9 cellular contexts compared by ENCODE assay signal in the genomic region with DNA sequence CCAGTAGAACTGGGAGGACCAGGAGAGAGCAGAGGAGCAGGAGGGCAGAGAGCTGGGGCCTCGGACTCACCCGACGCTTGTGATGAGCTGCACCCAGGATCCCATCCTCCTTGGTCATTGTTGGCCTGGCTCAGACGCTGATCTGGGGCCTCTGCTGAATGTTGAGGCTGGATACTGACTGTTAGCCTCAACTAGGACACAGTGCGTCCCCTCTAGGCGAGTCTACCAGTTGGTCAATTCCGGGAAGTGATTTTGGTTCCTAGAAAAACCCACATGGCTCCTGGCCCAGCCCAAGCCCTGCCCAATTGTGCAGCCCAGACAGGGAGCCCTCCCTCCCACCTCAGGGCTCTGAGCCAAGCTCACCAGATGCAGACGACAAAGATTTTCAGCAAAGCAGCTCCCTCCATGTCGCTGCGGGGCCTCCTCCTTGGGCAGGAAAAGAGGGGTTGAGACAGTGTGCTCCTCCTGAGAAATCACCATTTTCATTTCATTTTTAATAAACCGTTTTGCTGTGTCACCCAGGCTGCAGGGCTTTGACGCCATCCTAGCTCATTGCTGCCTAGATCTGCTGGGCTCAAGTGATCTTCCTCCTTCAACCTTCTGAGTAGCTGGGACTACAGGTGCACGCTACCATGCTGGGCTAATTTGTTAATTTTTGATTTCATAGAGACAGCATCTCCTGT. TPM values are rescaled to one million over a fixed set of nuclear protein-coding genes. Genes with fewer than 3 reads are reported as not detected.
DNase-seq lines count a peak whose midpoint lies in the region; ATAC-seq and TF ChIP-seq lines count a peak whose summit lies in the region.
"Had no signal": no experiment of that assay in that cellular context is flagged by ENCODE, and none has a peak within 500 bp of the region (broad histone marks: within the 10 kb centered on the region; RNA-seq: fewer than 3 reads in every experiment).

A gene with protein sequence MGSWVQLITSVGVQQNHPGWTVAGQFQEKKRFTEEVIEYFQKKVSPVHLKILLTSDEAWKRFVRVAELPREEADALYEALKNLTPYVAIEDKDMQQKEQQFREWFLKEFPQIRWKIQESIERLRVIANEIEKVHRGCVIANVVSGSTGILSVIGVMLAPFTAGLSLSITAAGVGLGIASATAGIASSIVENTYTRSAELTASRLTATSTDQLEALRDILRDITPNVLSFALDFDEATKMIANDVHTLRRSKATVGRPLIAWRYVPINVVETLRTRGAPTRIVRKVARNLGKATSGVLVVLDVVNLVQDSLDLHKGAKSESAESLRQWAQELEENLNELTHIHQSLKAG (minus strand): TSS at position 180 of the 683 bp plus-strand sequence. CDS start 75 bp downstream, at position 105.

- TF ChIP-seq CTCF in colonic mucosa (IDR thresholded peaks at IDR 0.05) (no peak), upper lobe of left lung (IDR thresholded peaks at IDR 0.05) (no peak)

- TF ChIP-seq EP300 in upper lobe of left lung (IDR thresholded peaks at IDR 0.05), result no peak

- DNase-seq in activated CD8-positive, alpha-beta memory T cell treated with anti-CD3 and anti-CD28 coated beads for 24 hours, result peak; percentile 40
- no peak for DNase-seq in activated CD8-positive, alpha-beta memory T cell treated with anti-CD3 and anti-CD28 coated beads, Interleukin-2, amount 50 U/mL, for 4 hours
- DNase-seq in colonic mucosa, result peak; percentile 73
- DNase-seq in mesenchymal stem cell, result no peak
- peak; percentile 11 to 66 for DNase-seq in upper lobe of left lung
- no peak for DNase-seq in activated T-cell treated with anti-CD3 and anti-CD28 coated beads, Interleukin-2, amount 50 U/mL, for 24 hours
- no peak for DNase-seq in putamen (ENCODE audit: low spot score)

- no peak within 1 kb of the TSS for H2BK5ac ChIP-seq in mesenchymal stem cell (ENCODE audit: low read depth, low read length, poor library complexity, severe bottlenecking)

- intact Hi-C loops in colonic mucosa (cut with DNase I), result no loop called here

- TF ChIP-seq POLR2A in upper lobe of left lung (IDR thresholded peaks at IDR 0.05), result peak in 1 of 4 donors; percentile 42

- no peak within 1 kb of the TSS for H2BK120ac ChIP-seq in mesenchymal stem cell (ENCODE audit: low read depth, low read length)

- peaks cover 8% of the 10 kb centered on the region for H3K27me3 Mint-ChIP-seq in activated T-cell treated with anti-CD3 and anti-CD28 coated beads, Interleukin-2, amount 50 U/mL, for 24 hours

- H3K9ac ChIP-seq in colonic mucosa (ENCODE audit: low read depth in 2 of 2, low read length in 2 of 2) (no peak within 1 kb of the TSS), mesenchymal stem cell (ENCODE audit: low read length) (peak within 1 kb of the TSS; percentile 62)

- H3K23ac ChIP-seq in mesenchymal stem cell (ENCODE audit: low read length in 2 of 2), result no peak within 1 kb of the TSS

- no peak within 1 kb of the TSS for H3K4me2 ChIP-seq in mesenchymal stem cell (ENCODE audit: low read length, poor library complexity, severe bottlenecking)

- H3K4me3 ChIP-seq in colonic mucosa, result no peak within 1 kb of the TSS
- H3K4me3 ChIP-seq in mesenchymal stem cell (ENCODE audit: insufficient read depth in 1 of 2, low read depth in 1 of 2, low read length in 2 of 2), result peak within 1 kb of the TSS in 1 of 2 experiments; percentile 23
- H3K4me3 ChIP-seq in upper lobe of left lung, result peak within 1 kb of the TSS in 2 of 4 donors; percentile 27 to 32

- H3K27ac ChIP-seq in colonic mucosa, result no peak within 1 kb of the TSS
- H3K27ac ChIP-seq in mesenchymal stem cell (ENCODE audit: low read length, poor library complexity, severe bottlenecking), result no peak within 1 kb of the TSS
- peak within 1 kb of the TSS in 2 of 4 donors; percentile 13 to 73 for H3K27ac ChIP-seq in upper lobe of left lung

- H3K79me1 ChIP-seq in mesenchymal stem cell (replicated peaks; ENCODE audit: low read length, poor library complexity, severe bottlenecking), result no peaks in the 10 kb centered on the region

- no peak within 1 kb of the TSS for H3K27ac Mint-ChIP-seq in activated T-cell treated with anti-CD3 and anti-CD28 coated beads, Interleukin-2, amount 50 U/mL, for 24 hours
- H3K27ac Mint-ChIP-seq: activated naive CD8-positive, alpha-beta T cell had no signal

- no peaks in the 10 kb centered on the region for H3K36me3 Mint-ChIP-seq in activated T-cell treated with anti-CD3 and anti-CD28 coated beads, Interleukin-2, amount 50 U/mL, for 24 hours (ENCODE audit: low read depth)
- H3K36me3 Mint-ChIP-seq: activated naive CD8-positive, alpha-beta T cell had no signal

- no peak within 1 kb of the TSS for H3K14ac ChIP-seq in mesenchymal stem cell (ENCODE audit: low read length in 2 of 2)

- no peak within 1 kb of the TSS for H4K8ac ChIP-seq in mesenchymal stem cell (ENCODE audit: low read length)

- H3K4me1 ChIP-seq in colonic mucosa (no peaks in the 10 kb centered on the region), mesenchymal stem cell (ENCODE audit: control insufficient read depth, insufficient read depth, low read depth, low read length) (peaks cover 7% of the 10 kb centered on the region), upper lobe of left lung (peaks cover 22 to 41% (median 36%) of the 10 kb centered on the region in 4 donors)

- H2BK15ac ChIP-seq in mesenchymal stem cell (ENCODE audit: low read depth, poor library complexity, severe bottlenecking), result no peak within 1 kb of the TSS

- peaks cover 18% of the 10 kb centered on the region for H3K4me1 Mint-ChIP-seq in activated T-cell treated with anti-CD3 and anti-CD28 coated beads, Interleukin-2, amount 50 U/mL, for 24 hours (ENCODE audit: low read depth)

- H2AK5ac ChIP-seq in mesenchymal stem cell (ENCODE audit: low read length, severe bottlenecking), result no peak within 1 kb of the TSS

- H3K4me3 Mint-ChIP-seq in activated T-cell treated with anti-CD3 and anti-CD28 coated beads, Interleukin-2, amount 50 U/mL, for 24 hours, result no peak within 1 kb of the TSS
- H3K4me3 Mint-ChIP-seq: activated naive CD8-positive, alpha-beta T cell had no signal

- H3K36me3 ChIP-seq in colonic mucosa, result no peaks in the 10 kb centered on the region
- H3K36me3 ChIP-seq in mesenchymal stem cell (ENCODE audit: control insufficient read depth in 1 of 2, insufficient read depth in 2 of 2, low read depth in 1 of 2, low read length in 2 of 2), result no peaks in the 10 kb centered on the region
- no peaks in the 10 kb centered on the region for H3K36me3 ChIP-seq in upper lobe of left lung

- H2AFZ ChIP-seq in mesenchymal stem cell (ENCODE audit: low read depth, low read length), result no peak within 1 kb of the TSS

- H2BK12ac ChIP-seq in mesenchymal stem cell (ENCODE audit: low read length in 2 of 2), result no peak within 1 kb of the TSS

- H3K9me3 ChIP-seq in colonic mucosa (no peaks in the 10 kb centered on the region), mesenchymal stem cell (ENCODE audit: control insufficient read depth, low read length) (no peaks in the 10 kb centered on the region), upper lobe of left lung (no peaks in the 10 kb centered on the region)

- no peaks in the 10 kb centered on the region for H3K9me3 Mint-ChIP-seq in activated T-cell treated with anti-CD3 and anti-CD28 coated beads, Interleukin-2, amount 50 U/mL, for 24 hours

- no peak within 1 kb of the TSS for H3K18ac ChIP-seq in mesenchymal stem cell (ENCODE audit: low read depth in 1 of 2, low read length in 2 of 2)

- WGBS in mesenchymal stem cell, result 90% methylated on average over 13 of the region's 13 CpGs
- WGBS in upper lobe of left lung, 2 donors, result 35 to 49% methylated on average over 10 to 11 of the region's 13 CpGs

- H3K4ac ChIP-seq in mesenchymal stem cell (ENCODE audit: low read depth in 1 of 2, low read length in 2 of 2), result no peak within 1 kb of the TSS

- H3K27me3 ChIP-seq in colonic mucosa (no peaks in the 10 kb centered on the region), mesenchymal stem cell (ENCODE audit: control insufficient read depth in 1 of 2, insufficient read depth in 1 of 2, low read length in 2 of 2) (no peaks in the 10 kb centered on the region), upper lobe of left lung (no peaks in the 10 kb centered on the region)

- no peak within 1 kb of the TSS for H4K91ac ChIP-seq in mesenchymal stem cell (ENCODE audit: low read length)

- ATAC-seq in upper lobe of left lung (ENCODE audit: low FRiP score in 2 of 2) (peak; percentile 34 to 82), HG03097 (IDR thresholded peaks at IDR 0.05; ENCODE audit: low FRiP score, unreplicated experiment) (no peak)

RNA-seq across cellular contexts. Expression of the gene that starts here (rescaled TPM):
- 1 to 10 TPM; 1.9 to 2.3 TPM for total RNA-seq in colonic mucosa
- not detected for polyA plus RNA-seq in mesenchymal stem cell (2013, experiment 1 of 2)
- polyA plus RNA-seq in mesenchymal stem cell (2013, experiment 2 of 2), result not detected
- total RNA-seq in upper lobe of left lung, result 10 to 100 TPM in 3 of 6 donors, 1 to 10 TPM in 3; 5.4 to 24.7 (median 10.2) TPM

Comparison
In these comparisons a context has a peak if more than half of its experiments do, and no peak if none do; other contexts are left out.
1. DNase-seq: peak in activated CD8-positive, alpha-beta memory T cell treated with anti-CD3 and anti-CD28 coated beads for 24 hours (single experiment), colonic mucosa (single experiment) and upper lobe of left lung (2 of 2); none in activated CD8-positive, alpha-beta memory T cell treated with anti-CD3 and anti-CD28 coated beads, Interleukin-2, amount 50 U/mL, for 4 hours (single experiment), mesenchymal stem cell (single experiment), activated T-cell treated with anti-CD3 and anti-CD28 coated beads, Interleukin-2, amount 50 U/mL, for 24 hours (single experiment) and putamen (single experiment).